Comparison of ENCODE assay signal across 1 cellular context in genomic region chr4:72365016-72365415, GRCh38.
TF ChIP-seq lines count a peak whose summit lies in the region.

No MANE protein-coding gene starts in this region.

TF ChIP-seq in K562, 482 proteins besides CTCF, POLR2A, EP300 and RAD21 (continued from another document):
- no peak for TF ChIP-seq ZNF318 (IDR thresholded peaks at IDR 0.05; ENCODE audit: borderline replicate concordance in 1 of 2, low read depth in 1 of 2)
- no peak for TF ChIP-seq ZNF408 (CRISPR knock-in tag; IDR thresholded peaks at IDR 0.05; ENCODE audit: low read depth)
- no peak for TF ChIP-seq SMARCB1 (IDR thresholded peaks at IDR 0.05; ENCODE audit: insufficient read length, low read depth)
- TF ChIP-seq ZFP91 (CRISPR knock-in tag; IDR thresholded peaks at IDR 0.05): no peak
- TF ChIP-seq MAFK (IDR thresholded peaks at IDR 0.05; ENCODE audit: low read length): no peak
- TF ChIP-seq, protein P1, sequence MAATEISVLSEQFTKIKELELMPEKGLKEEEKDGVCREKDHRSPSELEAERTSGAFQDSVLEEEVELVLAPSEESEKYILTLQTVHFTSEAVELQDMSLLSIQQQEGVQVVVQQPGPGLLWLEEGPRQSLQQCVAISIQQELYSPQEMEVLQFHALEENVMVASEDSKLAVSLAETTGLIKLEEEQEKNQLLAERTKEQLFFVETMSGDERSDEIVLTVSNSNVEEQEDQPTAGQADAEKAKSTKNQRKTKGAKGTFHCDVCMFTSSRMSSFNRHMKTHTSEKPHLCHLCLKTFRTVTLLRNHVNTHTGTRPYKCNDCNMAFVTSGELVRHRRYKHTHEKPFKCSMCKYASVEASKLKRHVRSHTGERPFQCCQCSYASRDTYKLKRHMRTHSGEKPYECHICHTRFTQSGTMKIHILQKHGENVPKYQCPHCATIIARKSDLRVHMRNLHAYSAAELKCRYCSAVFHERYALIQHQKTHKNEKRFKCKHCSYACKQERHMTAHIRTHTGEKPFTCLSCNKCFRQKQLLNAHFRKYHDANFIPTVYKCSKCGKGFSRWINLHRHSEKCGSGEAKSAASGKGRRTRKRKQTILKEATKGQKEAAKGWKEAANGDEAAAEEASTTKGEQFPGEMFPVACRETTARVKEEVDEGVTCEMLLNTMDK (IDR thresholded peaks at IDR 0.05; ENCODE audit: borderline replicate concordance, insufficient read depth, low read depth, low read length, poor library complexity, severe bottlenecking): no peak
- no peak for TF ChIP-seq PML (IDR thresholded peaks at IDR 0.05; ENCODE audit: low read length)
- TF ChIP-seq ZNF174 (CRISPR knock-in tag; IDR thresholded peaks at IDR 0.05): no peak
- TF ChIP-seq NR3C1 (CRISPR knock-in tag; IDR thresholded peaks at IDR 0.05): no peak
